Comparison of ENCODE assay signal across 23 cellular contexts in the genomic region with DNA sequence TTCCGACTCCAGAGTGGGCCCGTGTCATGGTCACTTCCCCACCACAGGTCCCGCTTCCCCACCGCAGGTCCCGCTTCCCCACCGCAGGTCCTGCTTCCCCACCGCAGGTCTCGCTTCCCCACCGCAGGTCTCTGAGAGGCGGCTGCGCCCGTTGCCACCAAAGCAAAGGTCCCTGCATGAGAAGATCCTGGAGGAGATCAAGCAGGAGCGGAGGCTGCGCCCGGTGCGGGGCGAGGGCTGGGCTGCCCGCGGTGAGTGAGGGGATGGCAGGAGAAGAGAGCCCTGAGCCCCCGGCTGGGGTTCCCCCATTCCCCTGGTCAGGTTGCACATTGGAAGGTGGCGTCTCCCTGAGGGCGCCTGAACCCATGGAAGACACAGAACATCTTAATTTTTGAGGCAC.
"Had no signal": no experiment of that assay in that cellular context is flagged by ENCODE, and none has a peak within 500 bp of the region (broad histone marks: within the 10 kb centered on the region; RNA-seq: fewer than 3 reads in every experiment).

No MANE protein-coding gene starts in this region.

- H3K9me3 ChIP-seq: adrenal gland, MG63 had no signal

- DNase-seq: activated CD4-positive, alpha-beta T cell treated with anti-CD3 and anti-CD28 coated beads for 36 hours; activated CD8-positive, alpha-beta memory T cell treated with anti-CD3 and anti-CD28 coated beads, Interleukin-2, amount 50 U/mL, for 48 hours; activated CD8-positive, alpha-beta T cell treated with anti-CD3 and anti-CD28 coated beads for 36 hours; activated naive CD4-positive, alpha-beta T cell treated with anti-CD3 and anti-CD28 coated beads, Interleukin-2, amount 50 U/mL, for 16 hours; activated naive CD8-positive, alpha-beta T cell treated with anti-CD3 and anti-CD28 coated beads, Interleukin-2, amount 10 ng/mL, durations not matched to agents 7 days and 5 days; activated T-cell treated with anti-CD3 and anti-CD28 coated beads, Interleukin-2, amount 50 U/mL, for 1 hour; adrenal gland; anterior cingulate cortex; cerebellar nuclear complex; MG63; NCI-H1092 treated with DMSO at 0.1 percent for 48 hours; NCI-H1417 treated with DMSO at 0.1 percent for 48 hours; NCI-H1694; NCI-H2029; NCI-H2107; NCI-H2171 treated with DMSO at 0.1 percent for 48 hours; NCI-H226; NCI-H526; NK-92 treated with Interleukin-12 subunit alpha and Interleukin-12 subunit beta, amount 100 ng/mL, for 24 hours; T-helper 1 cell; WERI-Rb-1 had no signal

- H3K36me3 ChIP-seq: adrenal gland, MG63 had no signal

- H3K27ac ChIP-seq: adrenal gland, SK-N-MC, WERI-Rb-1 had no signal

- H3K4me3 ChIP-seq: adrenal gland, MG63, SK-N-MC had no signal

- H3K27me3 ChIP-seq: adrenal gland, MG63 had no signal

- ATAC-seq: activated CD4-positive, alpha-beta T cell treated with anti-CD3 and anti-CD28 coated beads for 36 hours; activated CD8-positive, alpha-beta T cell treated with anti-CD3 and anti-CD28 coated beads for 36 hours had no signal

- H3K4me1 ChIP-seq: adrenal gland had no signal

- FAIRE-seq: colon had no signal
